Comparison of ENCODE assay signal across 1 cellular context in the genomic region with DNA sequence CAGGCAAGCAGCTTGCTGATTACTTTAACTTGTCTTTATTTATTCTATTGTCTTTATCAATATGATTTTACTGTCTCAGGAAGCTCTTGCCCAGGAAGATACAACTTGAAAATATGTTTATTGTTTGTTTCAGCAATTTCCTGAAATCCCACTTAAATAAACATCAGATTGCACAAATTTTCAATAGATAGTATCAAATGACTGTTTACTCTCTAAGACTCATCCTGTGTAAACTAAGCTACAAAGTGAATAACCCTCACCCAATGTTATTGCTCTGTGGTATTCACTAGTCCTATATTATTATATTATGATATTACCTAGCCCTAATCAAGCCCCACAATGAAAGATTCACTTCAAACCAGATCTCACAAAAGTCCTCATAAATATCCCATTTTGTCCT.
TF ChIP-seq lines count a peak whose summit lies in the region.

No MANE protein-coding gene starts in this region.

TF ChIP-seq in HepG2, 621 proteins besides CTCF, POLR2A, EP300 and RAD21 (continued from another document):
- TF ChIP-seq HNF4G (IDR thresholded peaks at IDR 0.05; ENCODE audit: borderline replicate concordance, low read depth, low read length): no peak
- no peak for TF ChIP-seq HNF4G (CRISPR knock-in tag; IDR thresholded peaks at IDR 0.05; ENCODE audit: borderline replicate concordance, low read depth)
- TF ChIP-seq, protein P1, sequence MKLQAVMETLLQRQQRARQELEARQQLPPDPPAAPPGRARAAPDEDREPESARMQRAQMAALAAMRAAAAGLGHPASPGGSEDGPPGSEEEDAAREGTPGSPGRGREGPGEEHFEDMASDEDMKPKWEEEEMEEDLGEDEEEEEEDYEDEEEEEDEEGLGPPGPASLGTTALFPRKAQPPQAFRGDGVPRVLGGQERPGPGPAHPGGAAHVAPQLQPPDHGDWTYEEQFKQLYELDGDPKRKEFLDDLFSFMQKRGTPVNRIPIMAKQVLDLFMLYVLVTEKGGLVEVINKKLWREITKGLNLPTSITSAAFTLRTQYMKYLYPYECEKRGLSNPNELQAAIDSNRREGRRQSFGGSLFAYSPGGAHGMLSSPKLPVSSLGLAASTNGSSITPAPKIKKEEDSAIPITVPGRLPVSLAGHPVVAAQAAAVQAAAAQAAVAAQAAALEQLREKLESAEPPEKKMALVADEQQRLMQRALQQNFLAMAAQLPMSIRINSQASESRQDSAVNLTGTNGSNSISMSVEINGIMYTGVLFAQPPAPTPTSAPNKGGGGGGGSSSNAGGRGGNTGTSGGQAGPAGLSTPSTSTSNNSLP (IDR thresholded peaks at IDR 0.05; ENCODE audit: low read depth, low read length): peak; percentile 45; the same call in 1 of the 2 replicates
- no peak for TF ChIP-seq ARNTL (CRISPR knock-in tag; IDR thresholded peaks at IDR 0.05)
- TF ChIP-seq ZNF510 (CRISPR knock-in tag; IDR thresholded peaks at IDR 0.05; ENCODE audit: low read depth): no peak
- no peak for TF ChIP-seq ZNF569 (CRISPR knock-in tag; IDR thresholded peaks at IDR 0.05; ENCODE audit: borderline replicate concordance)
- TF ChIP-seq SIX1 (CRISPR knock-in tag; IDR thresholded peaks at IDR 0.05; ENCODE audit: borderline replicate concordance): peak; percentile 67; the same call in 1 of the 2 replicates
- TF ChIP-seq, protein P2, sequence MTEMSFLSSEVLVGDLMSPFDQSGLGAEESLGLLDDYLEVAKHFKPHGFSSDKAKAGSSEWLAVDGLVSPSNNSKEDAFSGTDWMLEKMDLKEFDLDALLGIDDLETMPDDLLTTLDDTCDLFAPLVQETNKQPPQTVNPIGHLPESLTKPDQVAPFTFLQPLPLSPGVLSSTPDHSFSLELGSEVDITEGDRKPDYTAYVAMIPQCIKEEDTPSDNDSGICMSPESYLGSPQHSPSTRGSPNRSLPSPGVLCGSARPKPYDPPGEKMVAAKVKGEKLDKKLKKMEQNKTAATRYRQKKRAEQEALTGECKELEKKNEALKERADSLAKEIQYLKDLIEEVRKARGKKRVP (CRISPR knock-in tag; IDR thresholded peaks at IDR 0.05): 0 out of 4 replicates have a peak, but pooled peaks of 1 of the 2 experiments have one; percentile 35
- no peak for TF ChIP-seq ZBTB1 (CRISPR knock-in tag; IDR thresholded peaks at IDR 0.05; ENCODE audit: borderline replicate concordance)
- no peak for TF ChIP-seq CCAR2 (optimal IDR thresholded peaks at IDR 0.05; ENCODE audit: low read depth, low read length)
- TF ChIP-seq, protein P3, sequence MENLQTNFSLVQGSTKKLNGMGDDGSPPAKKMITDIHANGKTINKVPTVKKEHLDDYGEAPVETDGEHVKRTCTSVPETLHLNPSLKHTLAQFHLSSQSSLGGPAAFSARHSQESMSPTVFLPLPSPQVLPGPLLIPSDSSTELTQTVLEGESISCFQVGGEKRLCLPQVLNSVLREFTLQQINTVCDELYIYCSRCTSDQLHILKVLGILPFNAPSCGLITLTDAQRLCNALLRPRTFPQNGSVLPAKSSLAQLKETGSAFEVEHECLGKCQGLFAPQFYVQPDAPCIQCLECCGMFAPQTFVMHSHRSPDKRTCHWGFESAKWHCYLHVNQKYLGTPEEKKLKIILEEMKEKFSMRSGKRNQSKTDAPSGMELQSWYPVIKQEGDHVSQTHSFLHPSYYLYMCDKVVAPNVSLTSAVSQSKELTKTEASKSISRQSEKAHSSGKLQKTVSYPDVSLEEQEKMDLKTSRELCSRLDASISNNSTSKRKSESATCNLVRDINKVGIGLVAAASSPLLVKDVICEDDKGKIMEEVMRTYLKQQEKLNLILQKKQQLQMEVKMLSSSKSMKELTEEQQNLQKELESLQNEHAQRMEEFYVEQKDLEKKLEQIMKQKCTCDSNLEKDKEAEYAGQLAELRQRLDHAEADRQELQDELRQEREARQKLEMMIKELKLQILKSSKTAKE (CRISPR knock-in tag; IDR thresholded peaks at IDR 0.05; ENCODE audit: borderline replicate concordance): no peak
- peak; percentile 27; the same call in 1 of the 2 replicates for TF ChIP-seq SOX5 (CRISPR knock-in tag; IDR thresholded peaks at IDR 0.05; ENCODE audit: borderline replicate concordance)
- TF ChIP-seq SIX4 (CRISPR knock-in tag; IDR thresholded peaks at IDR 0.05): peak; percentile 49; the same call in 1 of the 2 replicates
